9 cellular contexts compared by ENCODE assay signal in the genomic region with DNA sequence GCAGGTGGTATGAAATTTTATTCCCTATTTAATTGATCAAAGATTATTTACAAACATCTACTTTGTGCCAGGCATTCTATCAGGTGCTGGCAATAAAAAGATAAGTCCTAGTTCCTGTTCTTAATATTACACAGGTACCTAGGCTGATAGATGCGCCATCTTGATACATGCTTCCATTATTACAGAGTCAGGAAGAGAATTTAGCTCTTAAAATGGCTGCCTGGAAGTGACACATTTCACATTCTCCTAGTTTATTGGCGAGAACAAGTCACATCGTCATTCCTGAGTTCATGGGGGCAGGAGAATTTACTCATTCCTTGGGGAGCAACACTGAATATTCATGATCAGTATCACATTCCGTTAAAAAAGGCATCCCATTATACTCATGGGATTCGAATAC. TPM values are rescaled to one million over a fixed set of nuclear protein-coding genes. Genes with fewer than 3 reads are reported as not detected.
DNase-seq lines count a peak whose midpoint lies in the region; ATAC-seq, FAIRE-seq and TF ChIP-seq lines count a peak whose summit lies in the region.
"Had no signal": no experiment of that assay in that cellular context is flagged by ENCODE, and none has a peak within 500 bp of the region (broad histone marks: within the 10 kb centered on the region; RNA-seq: fewer than 3 reads in every experiment).

No MANE protein-coding gene starts in this region.

- no peaks in the 10 kb centered on the region for H3K9me3 ChIP-seq in HepG2 (ENCODE audit: low read length)
- no peaks in the 10 kb centered on the region for H3K9me3 ChIP-seq in right lobe of liver
- H3K9me3 ChIP-seq in T-helper 17 cell (ENCODE audit: control insufficient read depth, low read length, poor library complexity, severe bottlenecking), result no peaks in the 10 kb centered on the region
- no peaks in the 10 kb centered on the region for H3K9me3 ChIP-seq in hepatocyte (ENCODE audit: low read depth)
- H3K9me3 ChIP-seq: right atrium auricular region had no signal

- H3K27me3 Mint-ChIP-seq in T-helper 17 cell, result no peaks in the 10 kb centered on the region

- H3K36me3 ChIP-seq in HepG2 (replicated peaks in 1 of 2; ENCODE audit: control insufficient read depth in 1 of 2, insufficient read depth in 2 of 2, low read length in 2 of 2), result peaks cover 1 to 9% of the 10 kb centered on the region in 2 experiments; a peak in 3 of 5 replicates
- H3K36me3 ChIP-seq in right lobe of liver, result peaks cover 0 to 2% (median 0%) of the 10 kb centered on the region in 4 donors
- H3K36me3 ChIP-seq in hepatocyte (replicated peaks; ENCODE audit: insufficient read depth, low read depth), result no peaks in the 10 kb centered on the region
- H3K36me3 ChIP-seq: right atrium auricular region had no signal

- H3K27ac ChIP-seq in HepG2 (ENCODE audit: extremely low read length, insufficient read depth, low read length), result no peak overlapping the region
- H3K27ac ChIP-seq in right lobe of liver, result peak overlapping the region in 1 of 3 donors; percentile 99
- no peak overlapping the region for H3K27ac ChIP-seq in hepatocyte

- H3K27ac Mint-ChIP-seq in T-helper 17 cell, result peak overlapping the region; percentile 98

- no peaks in the 10 kb centered on the region for H4K20me1 ChIP-seq in HepG2 (ENCODE audit: insufficient read depth, low read length)
- H4K20me1 ChIP-seq in hepatocyte (ENCODE audit: insufficient read depth, poor library complexity, severe bottlenecking), result no peaks in the 10 kb centered on the region

- no peak for TF ChIP-seq RAD21 in HepG2 (CRISPR knock-in tag; IDR thresholded peaks at IDR 0.05)

- intact Hi-C loops in HepG2 (cut with micrococcal nuclease; ENCODE audit: unreplicated experiment), result loop anchor here (10.0 kb wide), 1 partner anchor 1052 kb away; no protein-coding TSS in a partner anchor
- intact Hi-C loops in right lobe of liver (cut with DNase I), result no loop called here

- no peak for DNase-seq in HepG2 (ENCODE audit: low spot score)
- no peak for DNase-seq in right lobe of liver
- DNase-seq in T-helper 17 cell, result no peak
- no peak for DNase-seq in hepatocyte (ENCODE audit: low spot score)
- no peak for DNase-seq in SIG-M5 treated with dmso at 0.1 percent for 504 hours (lab: John Stamatoyannopoulos, UW; ENCODE audit: unreplicated experiment)
- DNase-seq in GM19240 (ENCODE audit: insufficient read length, low spot score), result no peak
- no peak for DNase-seq in RPMI8226
- no peak for DNase-seq in hippocampal formation (lab: John Stamatoyannopoulos, UW)

- TF ChIP-seq EP300 in HepG2 (IDR thresholded peaks at IDR 0.05; ENCODE audit: low read depth in 2 of 2, low read length in 2 of 2) (no peak), HepG2 (CRISPR knock-in tag; IDR thresholded peaks at IDR 0.05; ENCODE audit: borderline replicate concordance) (no peak)

- CTCF ChIA-PET in HepG2 (lab: Yijun Ruan, JAX; ENCODE audit: low intra/inter-chr PET ratio, low total read pairs), result no interaction called here

- H2AFZ ChIP-seq in HepG2 (ENCODE audit: low read length) (no peak overlapping the region), hepatocyte (no peak overlapping the region)

- peaks cover 21% of the 10 kb centered on the region for H3K4me1 Mint-ChIP-seq in T-helper 17 cell

- in situ Hi-C loops in HepG2 (cut with HindIII; ENCODE audit: extremely low pct_ligation_motif_present, low pct_unique_long_range_greater_than_20kb), result no loop called here

- TF ChIP-seq POLR2A in HepG2 (IDR thresholded peaks at IDR 0.05; ENCODE audit: insufficient read depth in 1 of 2, low read depth in 2 of 2, low read length in 2 of 2), result no peak
- TF ChIP-seq POLR2A in right lobe of liver (IDR thresholded peaks at IDR 0.05), result no peak

- BruUV-seq in HepG2 (replicated peaks; lab: Mats Ljungman, UMichigan), result no TSS peak

- 97% methylated on average over 5 of the region's 5 CpGs for whole genome bisulfite sequencing in HepG2 (ENCODE audit: low lambda C conversion rate)
- WGBS in right lobe of liver (ENCODE audit: insufficient coverage, low coverage, low lambda C conversion rate, missing lambda C conversion rate), result 96% methylated on average over 5 of the region's 5 CpGs
- WGBS in hepatocyte (ENCODE audit: low lambda C conversion rate, missing lambda C conversion rate), result 98% methylated on average over 5 of the region's 5 CpGs

- H3K4me2 ChIP-seq in HepG2 (ENCODE audit: low read depth, low read length), result peak overlapping the region; percentile 94
- peak overlapping the region; percentile 84 for H3K4me2 ChIP-seq in hepatocyte

- H3K4me1 ChIP-seq in HepG2 (ENCODE audit: insufficient read depth, low read length) (peaks cover 42% of the 10 kb centered on the region), right lobe of liver (peaks cover 0 to 14% (median 4%) of the 10 kb centered on the region in 4 donors), hepatocyte (ENCODE audit: insufficient read depth) (peaks cover 10% of the 10 kb centered on the region)

- H3K79me2 ChIP-seq in HepG2 (ENCODE audit: insufficient read depth, low read length), result peaks cover 32% of the 10 kb centered on the region
- peaks cover 32% of the 10 kb centered on the region for H3K79me2 ChIP-seq in hepatocyte

- no peaks in the 10 kb centered on the region for H3K9me2 ChIP-seq in hepatocyte (replicated peaks; ENCODE audit: insufficient read depth)

- no peak for TF ChIP-seq CTCF in HepG2 (CRISPR knock-in tag; IDR thresholded peaks at IDR 0.05)
- TF ChIP-seq CTCF in right lobe of liver (IDR thresholded peaks at IDR 0.05), result no peak
- TF ChIP-seq CTCF in hepatocyte (IDR thresholded peaks at IDR 0.05; ENCODE audit: poor library complexity), result no peak

- ATAC-seq in HepG2 (no peak), right lobe of liver (no peak), T-helper 17 cell (no peak)

- H3K27me3 ChIP-seq in HepG2 (ENCODE audit: control insufficient read depth in 1 of 2, insufficient read depth in 2 of 2, low read length in 2 of 2), result no peaks in the 10 kb centered on the region
- no peaks in the 10 kb centered on the region for H3K27me3 ChIP-seq in right lobe of liver
- no peaks in the 10 kb centered on the region for H3K27me3 ChIP-seq in hepatocyte
- H3K27me3 ChIP-seq: right atrium auricular region had no signal

- H3K4me3 ChIP-seq in HepG2 (replicated peaks in 1 of 3; ENCODE audit: insufficient read depth in 1 of 3, low read depth in 2 of 3, low read length in 3 of 3), result no peak overlapping the region; a peak in 1 of 6 replicates
- no peak overlapping the region for H3K4me3 ChIP-seq in right lobe of liver
- H3K4me3 ChIP-seq in hepatocyte, result no peak overlapping the region

- FAIRE-seq in HepG2 (lab: Jason Lieb, UNC), result no peak

- peak overlapping the region; percentile 96 for H3K4me3 Mint-ChIP-seq in T-helper 17 cell

- no peak overlapping the region for H3K9ac ChIP-seq in HepG2 (ENCODE audit: insufficient read depth, low read depth, low read length)

- POLR2A ChIA-PET in HepG2 (lab: Yijun Ruan, JAX), result interaction anchor here (1.9 kb wide), 1 partner anchor 10 kb away, joined by 12 read pairs; no protein-coding TSS in a partner anchor

- H3K36me3 Mint-ChIP-seq in T-helper 17 cell (ENCODE audit: low read depth), result peaks cover 2% of the 10 kb centered on the region

TF ChIP-seq in HepG2, 621 proteins besides CTCF, POLR2A, EP300 and RAD21:
- no peak for TF ChIP-seq ZNF549 (CRISPR knock-in tag; IDR thresholded peaks at IDR 0.05)

RNA-seq across cellular contexts. Expression of a gene that starts 1.1 kb away (rescaled TPM):
- 149 and 246 TPM in 2 replicates for total RNA-seq in HepG2 (2016; rRNA removed; fragmentation: Illumina TruSeq; extraction: Trizol)
- 19.9 and 25.4 TPM in 2 replicates for total RNA-seq in HepG2 (2016; cell fraction: cytosol; rRNA removed; fragmentation: Illumina TruSeq; extraction: Trizol; ENCODE audit: low read depth)
- total RNA-seq in HepG2 (2016; cell fraction: insoluble cytoplasmic fraction; rRNA removed; fragmentation: Illumina TruSeq; extraction: Trizol), result 151 and 220 TPM in 2 replicates
- total RNA-seq in HepG2 (2016; cell fraction: membrane; rRNA removed; fragmentation: Illumina TruSeq; extraction: Trizol), result 49.5 and 53.8 TPM in 2 replicates
- total RNA-seq in HepG2 (2016; cell fraction: nucleus; rRNA removed; fragmentation: Illumina TruSeq; extraction: Trizol), result 83.7 and 87.9 TPM in 2 replicates
- 149 and 230 TPM in 2 replicates for polyA plus RNA-seq in HepG2 (2011; rRNA removed)
- 82.7 and 108 TPM in 2 replicates for polyA plus RNA-seq in HepG2 (2011; cell fraction: cytosol; rRNA removed)
- polyA plus RNA-seq in HepG2 (2011; cell fraction: nucleus; rRNA removed), result 47.0 and 56.6 TPM in 2 replicates
- 118 and 170 TPM in 2 replicates for polyA plus RNA-seq in HepG2 (2012)
- polyA plus RNA-seq in HepG2 (2016; cell fraction: cytosol; fragmentation: Illumina TruSeq; extraction: Trizol; ENCODE audit: low read depth), result 10.3 and 11.0 TPM in 2 replicates
- 177 and 181 TPM in 2 replicates for polyA plus RNA-seq in HepG2 (2016; cell fraction: insoluble cytoplasmic fraction; fragmentation: Illumina TruSeq; extraction: Trizol; ENCODE audit: low read depth)
- 29.5 and 30.4 TPM in 2 replicates for polyA plus RNA-seq in HepG2 (2016; cell fraction: membrane; fragmentation: Illumina TruSeq; extraction: Trizol; ENCODE audit: low read depth)
- 88.4 and 95.0 TPM in 2 replicates for polyA plus RNA-seq in HepG2 (2016; cell fraction: nucleus; fragmentation: Illumina TruSeq; extraction: Trizol; ENCODE audit: insufficient read depth, low read depth)
- polyA minus RNA-seq in HepG2 (2011; rRNA and poly(A)+ RNA removed; ENCODE audit: low replicate concordance), result 23.5 and 77.2 TPM in 2 replicates
- polyA minus RNA-seq in HepG2 (2011; cell fraction: cytosol; rRNA and poly(A)+ RNA removed), result 99.1 and 111 TPM in 2 replicates
- 151 and 153 TPM in 2 replicates for polyA minus RNA-seq in HepG2 (2011; cell fraction: nucleus; rRNA and poly(A)+ RNA removed)
- 10 to 100 TPM; 19.9 to 49.1 (median 34.8) TPM for total RNA-seq in right lobe of liver
- total RNA-seq in T-helper 17 cell, result 10 to 100 TPM; 53.8 to 72.1 TPM
- 69.5 and 76.2 TPM in 2 replicates for total RNA-seq in hepatocyte
- 52.5 and 67.0 TPM in 2 replicates for polyA plus RNA-seq in hepatocyte
